ENCODE assay signal across 8 cellular contexts in genomic region chr20:9514461-9515210, GRCh38. TPM values are rescaled to one million over a fixed set of nuclear protein-coding genes. Genes with fewer than 3 reads are reported as not detected.
DNase-seq lines count a peak whose midpoint lies in the region; ATAC-seq and TF ChIP-seq lines count a peak whose summit lies in the region.

TSS of gene LAMP5 (plus strand) at chr20:9514590. CDS start at chr20:9514853, 263 bp downstream.

- no peak within 1 kb of the TSS for H3K27ac ChIP-seq in PC-9

- H3K4me2 ChIP-seq in PC-9 = no peak within 1 kb of the TSS

- TF ChIP-seq CTCF in PC-9 (conservative IDR thresholded peaks at IDR 0.05) = no peak

- H3K36me3 ChIP-seq in PC-9 (ENCODE audit: low read depth) = no peaks in the 10 kb centered on the region

- no peaks in the 10 kb centered on the region for H3K9me2 ChIP-seq in PC-9 (ENCODE audit: insufficient read depth)

- peak; percentile 41 for ATAC-seq in Right ventricle myocardium superior (ENCODE audit: poor library complexity)

- no TSS peak for BruUV-seq in PC-9 (replicated peaks; lab: Mats Ljungman, UMichigan)

- no peak within 1 kb of the TSS for H3K4me3 ChIP-seq in PC-9

- no peaks in the 10 kb centered on the region for H3K9me3 ChIP-seq in PC-9 (ENCODE audit: insufficient read depth, low read depth)

- peaks cover 2% of the 10 kb centered on the region for H3K4me1 Mint-ChIP-seq in T-helper 2 cell treated with Interferon-gamma antibody and Interleukin-4, amounts not matched to agents 5 μg/mL and 100 μg/mL, for 36 hours (ENCODE audit: low read depth)

- H4K20me1 ChIP-seq in PC-9 (ENCODE audit: insufficient read depth) = no peaks in the 10 kb centered on the region

- H3K27me3 ChIP-seq in PC-9 (ENCODE audit: insufficient read depth, low read depth) = peaks cover 82% of the 10 kb centered on the region

- no peaks in the 10 kb centered on the region for H3F3A ChIP-seq in PC-9 (ENCODE audit: insufficient read depth, low read depth)

- H3K79me2 ChIP-seq in PC-9 (ENCODE audit: low read depth) = no peaks in the 10 kb centered on the region

- no peaks in the 10 kb centered on the region for H3K9me3 Mint-ChIP-seq in T-helper 2 cell treated with Interferon-gamma antibody and Interleukin-4, amounts not matched to agents 5 μg/mL and 100 μg/mL, for 36 hours

- DNase-seq in Right ventricle myocardium superior (no peak), cardiac septum (ENCODE audit: low spot score) (no peak), amygdala (lab: John Stamatoyannopoulos, UW) (peak in 31 of 56 donors; percentile 22 to 66 (median 40)), kidney tubule cell (ENCODE audit: low spot score) (peak; percentile 30), HCEC 1CT (no peak), NCI-H226 (no peak), PC-9 (no peak)
- no peak for DNase-seq in T-helper 2 cell treated with Interferon-gamma antibody and Interleukin-4, amounts not matched to agents 5 μg/mL and 100 μg/mL, for 36 hours (ENCODE audit: low spot score)

- H2AFZ ChIP-seq in PC-9 = no peak within 1 kb of the TSS

- no peak within 1 kb of the TSS for H3K4me3 Mint-ChIP-seq in T-helper 2 cell treated with Interferon-gamma antibody and Interleukin-4, amounts not matched to agents 5 μg/mL and 100 μg/mL, for 36 hours

- intact Hi-C loops in Right ventricle myocardium superior (cut with DNase I) = no loop called here
- intact Hi-C loops in cardiac septum (cut with DNase I) = no loop called here
- intact Hi-C loops in PC-9 (cut with micrococcal nuclease; ENCODE audit: unreplicated experiment) = no loop called here

- H3K27ac Mint-ChIP-seq in T-helper 2 cell treated with Interferon-gamma antibody and Interleukin-4, amounts not matched to agents 5 μg/mL and 100 μg/mL, for 36 hours = no peak within 1 kb of the TSS

- H3K36me3 Mint-ChIP-seq in T-helper 2 cell treated with Interferon-gamma antibody and Interleukin-4, amounts not matched to agents 5 μg/mL and 100 μg/mL, for 36 hours (ENCODE audit: low read depth) = no peaks in the 10 kb centered on the region

- POLR2A ChIA-PET in PC-9 (lab: Charles Lee; ENCODE audit: unreplicated experiment) = no interaction called here

- peaks cover 71% of the 10 kb centered on the region for H3K27me3 Mint-ChIP-seq in T-helper 2 cell treated with Interferon-gamma antibody and Interleukin-4, amounts not matched to agents 5 μg/mL and 100 μg/mL, for 36 hours (ENCODE audit: low read depth)

- H3K4me1 ChIP-seq in PC-9 (replicated peaks; ENCODE audit: insufficient read depth) = no peaks in the 10 kb centered on the region

- CTCF ChIA-PET in PC-9 (lab: Charles Lee) = no interaction called here

RNA-seq across cellular contexts. Expression of gene LAMP5, which starts in this region (rescaled TPM):
- total RNA-seq in Right ventricle myocardium superior = not detected
- 0.22 TPM for total RNA-seq in cardiac septum
- total RNA-seq in PC-9 (2021) = not detected in 2 replicates

Comparison
In these comparisons a context has a peak if more than half of its experiments do, and no peak if none do; other contexts are left out.
1. Peak in ATAC-seq in Right ventricle myocardium superior; RNA of the gene not detected or under 1 TPM.
2. DNase-seq: peak in amygdala (31 of 56) and kidney tubule cell (single experiment); none in Right ventricle myocardium superior (single experiment), cardiac septum (single experiment), HCEC 1CT (single experiment), NCI-H226 (single experiment), T-helper 2 cell treated with Interferon-gamma antibody and Interleukin-4, amounts not matched to agents 5 μg/mL and 100 μg/mL, for 36 hours (single experiment) and PC-9 (0 of 2).